Comparison of ENCODE assay signal across 26 cellular contexts in the genomic region with DNA sequence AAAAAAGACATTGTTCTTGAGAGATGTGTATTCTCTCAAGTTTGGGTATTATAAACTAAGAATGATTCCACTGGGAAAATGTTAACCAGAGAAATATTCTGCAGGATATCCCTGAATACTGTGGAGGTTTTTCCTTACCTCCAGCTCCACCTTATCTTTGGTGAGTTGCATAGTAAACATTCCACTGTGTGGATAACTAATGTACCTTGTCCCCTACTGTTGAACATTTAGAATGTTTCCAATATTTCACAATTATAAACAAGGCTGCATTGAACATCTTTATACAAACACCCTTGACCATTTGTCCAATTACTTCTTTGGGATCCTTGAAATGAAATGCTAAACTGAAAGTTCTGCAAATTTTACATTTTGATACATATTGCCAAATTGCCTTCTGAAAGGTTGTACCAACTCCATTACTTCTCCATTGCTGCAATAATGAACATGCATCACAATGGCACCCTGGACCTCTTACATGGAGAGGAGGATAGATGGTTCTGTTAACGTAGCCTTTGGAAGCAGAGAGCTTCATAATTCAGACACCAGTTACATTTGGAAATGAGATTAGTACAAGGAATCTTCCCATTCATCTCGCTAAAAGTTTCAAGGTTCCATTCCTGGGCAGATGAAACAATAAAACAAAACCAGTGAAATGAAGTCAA. TPM values are rescaled to one million over a fixed set of nuclear protein-coding genes. Genes with fewer than 3 reads are reported as not detected.
DNase-seq lines count a peak whose midpoint lies in the region; ATAC-seq, FAIRE-seq and TF ChIP-seq lines count a peak whose summit lies in the region.
"Had no signal": no experiment of that assay in that cellular context is flagged by ENCODE, and none has a peak within 500 bp of the region (broad histone marks: within the 10 kb centered on the region; RNA-seq: fewer than 3 reads in every experiment).

No MANE protein-coding gene starts in this region.

- BruUV-seq in HepG2 (replicated peaks; lab: Mats Ljungman, UMichigan): no TSS peak

- TF ChIP-seq POLR2A in A549 (IDR thresholded peaks at IDR 0.05; ENCODE audit: low read length) (no peak), HepG2 (IDR thresholded peaks at IDR 0.05; ENCODE audit: insufficient read depth in 1 of 2, low read depth in 2 of 2, low read length in 2 of 2) (no peak), right lobe of liver (IDR thresholded peaks at IDR 0.05) (no peak)

- POLR2A ChIA-PET in A549 (lab: Yijun Ruan, JAX): no interaction called here
- POLR2A ChIA-PET in HepG2 (lab: Yijun Ruan, JAX): interaction anchor here (0.7 to 1.3 kb wide), 4 partner anchors 14 to 37 kb away, joined by 3 to 7 read pairs (median 3); no protein-coding TSS in a partner anchor

- 1% methylated on average over 2 of the region's 2 CpGs for WGBS in A549 (ENCODE audit: missing lambda C conversion rate)
- 56% methylated on average over 2 of the region's 2 CpGs for WGBS in HepG2 (ENCODE audit: low lambda C conversion rate)
- WGBS in right lobe of liver (ENCODE audit: insufficient coverage, low coverage, low lambda C conversion rate, missing lambda C conversion rate): 55% methylated on average over 2 of the region's 2 CpGs

- H3K79me2 ChIP-seq in HepG2 (ENCODE audit: insufficient read depth, low read length): no peaks in the 10 kb centered on the region

- no peak overlapping the region for H3K9ac ChIP-seq in HepG2 (ENCODE audit: insufficient read depth, low read depth, low read length)
- H3K9ac ChIP-seq: BLaER1 had no signal

- H3K9me3 ChIP-seq in A549 (no peaks in the 10 kb centered on the region), HepG2 (ENCODE audit: low read length) (0 out of 2 replicates have a peak, but pooled peaks cover 7% of the 10 kb centered on the region), right lobe of liver (no peaks in the 10 kb centered on the region)
- H3K9me3 ChIP-seq: BE2C had no signal

- no peak for ATAC-seq in A549
- peak; percentile 100 for ATAC-seq in HepG2
- peak in 3 of 4 donors; percentile 32 to 86 (median 59) for ATAC-seq in right lobe of liver
- no peak for ATAC-seq in HG02884 (IDR thresholded peaks at IDR 0.05; ENCODE audit: unreplicated experiment)
- ATAC-seq: GM12878 had no signal

- no peak overlapping the region for H3K4me3 ChIP-seq in A549
- H3K4me3 ChIP-seq in HepG2 (replicated peaks in 1 of 3; ENCODE audit: insufficient read depth in 1 of 3, low read depth in 2 of 3, low read length in 3 of 3): peak overlapping the region in 2 of 3 experiments; percentile 8 to 39; a peak in 1 of 6 replicates
- H3K4me3 ChIP-seq in right lobe of liver: no peak overlapping the region
- H3K4me3 ChIP-seq: BLaER1, GM12878 had no signal

- H4K20me1 ChIP-seq in HepG2 (ENCODE audit: insufficient read depth, low read length): no peaks in the 10 kb centered on the region
- H4K20me1 ChIP-seq: BLaER1 had no signal

- H3K4me2 ChIP-seq in A549: no peak overlapping the region
- peak overlapping the region; percentile 65 for H3K4me2 ChIP-seq in HepG2 (ENCODE audit: low read depth, low read length)
- H3K4me2 ChIP-seq: BLaER1 had no signal

- in situ Hi-C loops in HepG2 (cut with HindIII; ENCODE audit: extremely low pct_ligation_motif_present, low pct_unique_long_range_greater_than_20kb): no loop called here

- H3K27ac ChIP-seq in A549 (no peak overlapping the region), HepG2 (ENCODE audit: extremely low read length, insufficient read depth, low read length) (peak overlapping the region; percentile 61), right lobe of liver (no peak overlapping the region)
- H3K27ac ChIP-seq: 22Rv1, BLaER1 had no signal

- H2AFZ ChIP-seq in HepG2 (ENCODE audit: low read length): no peak overlapping the region

- intact Hi-C loops in HepG2 (cut with micrococcal nuclease; ENCODE audit: unreplicated experiment): loop anchor here (1.0 to 2.0 kb wide), 3 partner anchors 14 to 60 kb away; partner anchors contain the start of gene STK35
- intact Hi-C loops in right lobe of liver (cut with DNase I): no loop called here

- H3K36me3 ChIP-seq in HepG2 (replicated peaks in 1 of 2; ENCODE audit: control insufficient read depth in 1 of 2, insufficient read depth in 2 of 2, low read length in 2 of 2): no peaks in the 10 kb centered on the region
- no peaks in the 10 kb centered on the region for H3K36me3 ChIP-seq in right lobe of liver
- H3K36me3 ChIP-seq: BE2C, BLaER1 had no signal

- CTCF ChIA-PET in A549 (lab: Yijun Ruan, JAX): interaction anchor here (0.9 to 1.5 kb wide), 3 partner anchors 12 to 59 kb away, joined by 3 to 5 read pairs (median 3); no protein-coding TSS in a partner anchor
- CTCF ChIA-PET in HepG2 (lab: Yijun Ruan, JAX; ENCODE audit: low intra/inter-chr PET ratio, low total read pairs): no interaction called here

- TF ChIP-seq CTCF in A549 (IDR thresholded peaks at IDR 0.05): no peak
- TF ChIP-seq CTCF in HepG2 (CRISPR knock-in tag; IDR thresholded peaks at IDR 0.05): no peak
- peak in 1 of 4 donors; percentile 5 for TF ChIP-seq CTCF in right lobe of liver (IDR thresholded peaks at IDR 0.05)

- no peak for TF ChIP-seq EP300 in A549 (IDR thresholded peaks at IDR 0.05)
- peak; percentile 91 to 94 for TF ChIP-seq EP300 in HepG2 (IDR thresholded peaks at IDR 0.05; ENCODE audit: low read depth in 2 of 2, low read length in 2 of 2)
- TF ChIP-seq EP300 in HepG2 (CRISPR knock-in tag; IDR thresholded peaks at IDR 0.05; ENCODE audit: borderline replicate concordance): peak; percentile 42; the same call in 1 of the 2 replicates

- DNase-seq in A549 (ENCODE audit: low read depth in 1 of 2, low spot score in 1 of 2) (no peak), HuH-7.5 (ENCODE audit: low spot score) (peak; percentile 46), HepG2 (ENCODE audit: low spot score) (peak; percentile 93), right lobe of liver (no peak), NCI-H226 (no peak), hippocampal formation (lab: John Stamatoyannopoulos, UW) (no peak)
- DNase-seq: ACHN; BE2C; C1 segment of cervical spinal cord; CD4-positive, alpha-beta memory T cell; CD4-positive, CD25-positive, alpha-beta regulatory T cell; CD8-positive, alpha-beta memory T cell; COR-L47; DMS 273 treated with DMSO at 0.1 percent for 48 hours; DMS153; DMS53; DMS79; DND-41; EL; GDM1 had no signal

- no peaks in the 10 kb centered on the region for H3K4me1 ChIP-seq in A549
- peaks cover 41% of the 10 kb centered on the region for H3K4me1 ChIP-seq in HepG2 (ENCODE audit: insufficient read depth, low read length)
- H3K4me1 ChIP-seq in right lobe of liver: peaks cover 0 to 5% (median 0%) of the 10 kb centered on the region in 4 donors
- H3K4me1 ChIP-seq: BE2C, BLaER1 had no signal

- FAIRE-seq in A549 (lab: Jason Lieb, UNC): peak; percentile 78
- peak; percentile 77 for FAIRE-seq in HepG2 (lab: Jason Lieb, UNC)
- FAIRE-seq: GM12878, GM12892, GM19239 had no signal

- TF ChIP-seq RAD21 in A549 (conservative IDR thresholded peaks at IDR 0.05 in 1 of 2, IDR thresholded peaks at IDR 0.05 in 1 of 2) (no peak), HepG2 (CRISPR knock-in tag; IDR thresholded peaks at IDR 0.05) (peak; percentile 36; the same call in 1 of the 2 replicates)

- H3K27me3 ChIP-seq in HepG2 (ENCODE audit: control insufficient read depth in 1 of 2, insufficient read depth in 2 of 2, low read length in 2 of 2): no peaks in the 10 kb centered on the region
- no peaks in the 10 kb centered on the region for H3K27me3 ChIP-seq in right lobe of liver
- H3K27me3 ChIP-seq: BE2C, BLaER1 had no signal

TF ChIP-seq in A549, 52 proteins besides CTCF, POLR2A, EP300 and RAD21 (continues in another document):
- no peak for TF ChIP-seq HOXB5 (CRISPR knock-in tag; IDR thresholded peaks at IDR 0.05)
- TF ChIP-seq NR3C1 (IDR thresholded peaks at IDR 0.05): no peak
- TF ChIP-seq TFCP2L1 (CRISPR knock-in tag; IDR thresholded peaks at IDR 0.05): no peak
- no peak for TF ChIP-seq MYC (IDR thresholded peaks at IDR 0.05; ENCODE audit: borderline replicate concordance, low read length)
- no peak for TF ChIP-seq SMC3 (IDR thresholded peaks at IDR 0.05)

TF ChIP-seq in HepG2, 621 proteins besides CTCF, POLR2A, EP300 and RAD21 (continues in another document):
- no peak for TF ChIP-seq GABPB1 (CRISPR knock-in tag; IDR thresholded peaks at IDR 0.05)

RNA-seq across cellular contexts. Expression of gene STK35, which starts 35.0 kb away (rescaled TPM):
- polyA plus RNA-seq in A549 (2011; rRNA removed) (9.0 and 11.5 TPM in 2 replicates), A549 (2017; fragmentation: RNase III; extraction: RNeasy Plus Mini Kit Qiagen cat#74134 plus additional on column Dnase treatment) (9.5 to 10.1 TPM (median 10.0 TPM) in 3 replicates), HepG2 (2011; rRNA removed) (26.5 and 27.4 TPM in 2 replicates)
- 6.3 and 8.9 TPM in 2 replicates for polyA plus RNA-seq in A549 (2012; cell fraction: cytosol; rRNA removed)
- polyA plus RNA-seq in A549 (2012; cell fraction: nucleus; rRNA removed): 16.9 and 20.7 TPM in 2 replicates
- polyA minus RNA-seq in A549 (2011; rRNA and poly(A)+ RNA removed): 20.5 and 22.2 TPM in 2 replicates
- total RNA-seq in HepG2 (2016; rRNA removed; fragmentation: Illumina TruSeq; extraction: Trizol) (29.8 and 34.9 TPM in 2 replicates), right lobe of liver (10 to 100 TPM in 2 of 6 experiments, 1 to 10 TPM in 4; 6.0 to 12.7 (median 7.2) TPM)
- total RNA-seq in HepG2 (2016; cell fraction: cytosol; rRNA removed; fragmentation: Illumina TruSeq; extraction: Trizol; ENCODE audit: low read depth): 13.7 and 15.4 TPM in 2 replicates
- 30.2 and 30.4 TPM in 2 replicates for total RNA-seq in HepG2 (2016; cell fraction: insoluble cytoplasmic fraction; rRNA removed; fragmentation: Illumina TruSeq; extraction: Trizol)
- 27.3 and 27.9 TPM in 2 replicates for total RNA-seq in HepG2 (2016; cell fraction: membrane; rRNA removed; fragmentation: Illumina TruSeq; extraction: Trizol)
- total RNA-seq in HepG2 (2016; cell fraction: nucleus; rRNA removed; fragmentation: Illumina TruSeq; extraction: Trizol): 24.3 and 27.8 TPM in 2 replicates
- 24.8 and 26.8 TPM in 2 replicates for polyA plus RNA-seq in HepG2 (2011; cell fraction: cytosol; rRNA removed)
- 42.3 and 48.0 TPM in 2 replicates for polyA plus RNA-seq in HepG2 (2011; cell fraction: nucleus; rRNA removed)
- polyA plus RNA-seq in HepG2 (2012): 16.4 and 17.0 TPM in 2 replicates
- polyA plus RNA-seq in HepG2 (2016; cell fraction: cytosol; fragmentation: Illumina TruSeq; extraction: Trizol; ENCODE audit: low read depth): 1.8 and 1.9 TPM in 2 replicates
- 23.6 and 32.2 TPM in 2 replicates for polyA plus RNA-seq in HepG2 (2016; cell fraction: insoluble cytoplasmic fraction; fragmentation: Illumina TruSeq; extraction: Trizol; ENCODE audit: low read depth)
- 11.0 and 12.3 TPM in 2 replicates for polyA plus RNA-seq in HepG2 (2016; cell fraction: membrane; fragmentation: Illumina TruSeq; extraction: Trizol; ENCODE audit: low read depth)
- 38.0 and 38.6 TPM in 2 replicates for polyA plus RNA-seq in HepG2 (2016; cell fraction: nucleus; fragmentation: Illumina TruSeq; extraction: Trizol; ENCODE audit: insufficient read depth, low read depth)
- 14.2 and 74.6 TPM in 2 replicates for polyA minus RNA-seq in HepG2 (2011; rRNA and poly(A)+ RNA removed; ENCODE audit: low replicate concordance)
- polyA minus RNA-seq in HepG2 (2011; cell fraction: cytosol; rRNA and poly(A)+ RNA removed): 24.6 and 25.4 TPM in 2 replicates
- 34.6 and 38.4 TPM in 2 replicates for polyA minus RNA-seq in HepG2 (2011; cell fraction: nucleus; rRNA and poly(A)+ RNA removed)

Comparison
In these comparisons a context has a peak if more than half of its experiments do, and no peak if none do; other contexts are left out.
1. DNase-seq: peak in HuH-7.5 (single experiment) and HepG2 (single experiment); none in A549 (0 of 2), right lobe of liver (0 of 3), NCI-H226 (single experiment) and hippocampal formation (0 of 2).
2. H3K4me3 ChIP-seq: peak in HepG2 (2 of 3); none in A549 (single experiment) and right lobe of liver (0 of 3).
3. ATAC-seq: peak in HepG2 (single experiment) and right lobe of liver (3 of 4); none in A549 (0 of 2) and HG02884 (single experiment).
4. Of the 38 proteins assayed by ChIP-seq in both HepG2 and A549: peak only in HepG2: CEBPB, EHMT2, EP300, HDAC2, KDM1A, RAD21 and 2 more; only in A549: none; in both: none; in neither: 29; mixed calls (peak in some experiments, not most) for 1.